22 cellular contexts compared by ENCODE assay signal in genomic region chr6:150296890-150297289, GRCh38.
"Had no signal": no experiment of that assay in that cellular context is flagged by ENCODE, and none has a peak within 500 bp of the region (broad histone marks: within the 10 kb centered on the region; RNA-seq: fewer than 3 reads in every experiment).

No MANE protein-coding gene starts in this region.

- H3K27ac Mint-ChIP-seq: activated CD8-positive, alpha-beta T cell treated with anti-CD3 and anti-CD28 coated beads, Interleukin-2, amount 10 ng/mL, durations not matched to agents 7 days and 5 days; activated naive CD4-positive, alpha-beta T cell treated with anti-CD3 and anti-CD28 coated beads, Interleukin-2, amount 50 U/mL, for 24 hours; activated T-cell treated with anti-CD3 and anti-CD28 coated beads, Interleukin-2, amount 50 U/mL, for 24 hours; activated T-helper 1 cell treated with anti-CD3 and anti-CD28 coated beads, Interleukin-12 subunit alpha, Interleukin-12 subunit beta, Interleukin-2, Interleukin-4 antibody, amounts not matched to agents 30 ng/mL and 10 ng/mL and 1 ng/mL, durations not matched to agents 14 hours and 24 hours and 36 hours had no signal

- H3K27ac ChIP-seq: SJCRH30 had no signal

- ATAC-seq: activated CD4-positive, CD25-positive, alpha-beta regulatory T cell treated with anti-CD3 and anti-CD28 coated beads, Interleukin-2, amount 50 U/mL, for 24 hours; activated CD8-positive, alpha-beta T cell treated with anti-CD3 and anti-CD28 coated beads, Interleukin-2, amount 10 ng/mL, durations not matched to agents 7 days and 5 days had no signal

- H3K4me3 Mint-ChIP-seq: activated CD8-positive, alpha-beta T cell treated with anti-CD3 and anti-CD28 coated beads, Interleukin-2, amount 10 ng/mL, durations not matched to agents 7 days and 5 days; activated naive CD4-positive, alpha-beta T cell treated with anti-CD3 and anti-CD28 coated beads, Interleukin-2, amount 50 U/mL, for 24 hours; activated T-cell treated with anti-CD3 and anti-CD28 coated beads, Interleukin-2, amount 50 U/mL, for 24 hours; activated T-helper 1 cell treated with anti-CD3 and anti-CD28 coated beads, Interleukin-12 subunit alpha, Interleukin-12 subunit beta, Interleukin-2, Interleukin-4 antibody, amounts not matched to agents 30 ng/mL and 10 ng/mL and 1 ng/mL, durations not matched to agents 14 hours and 24 hours and 36 hours had no signal

- H3K36me3 Mint-ChIP-seq: activated naive CD4-positive, alpha-beta T cell treated with anti-CD3 and anti-CD28 coated beads, Interleukin-2, amount 50 U/mL, for 24 hours had no signal

- H3K27me3 ChIP-seq: SJCRH30 had no signal

- H3K9ac ChIP-seq: SK-N-SH had no signal

- H3K4me1 Mint-ChIP-seq: activated naive CD4-positive, alpha-beta T cell treated with anti-CD3 and anti-CD28 coated beads, Interleukin-2, amount 50 U/mL, for 24 hours had no signal

- H3K4me3 ChIP-seq: SJCRH30 had no signal

- H3K36me3 ChIP-seq: SJCRH30 had no signal

- H3K9me3 ChIP-seq: SK-N-SH had no signal

- H3K4me2 ChIP-seq: SK-N-SH had no signal

- DNase-seq: activated CD4-positive, alpha-beta T cell treated with anti-CD3 and anti-CD28 coated beads for 4 hours; activated CD8-positive, alpha-beta T cell treated with anti-CD3 and anti-CD28 coated beads, Interleukin-2, amount 10 ng/mL, durations not matched to agents 7 days and 5 days; activated effector memory CD4-positive, alpha-beta T cell treated with Interleukin-2 at 50 U/mL for 16 hours; activated naive CD4-positive, alpha-beta T cell; activated T-cell treated with anti-CD3 and anti-CD28 coated beads, Interleukin-2, amount 50 U/mL, for 24 hours; amygdala; caudate nucleus; KG1; NCI-H1092 treated with DMSO at 0.1 percent for 48 hours; NCI-H1417 treated with DMSO at 0.1 percent for 48 hours; NCI-H1694; NCI-H2029 treated with DMSO at 0.1 percent for 48 hours; NCI-H510A; NCI-H526 treated with DMSO at 0.1 percent for 48 hours; NCI-H82; Right ventricle myocardium superior; SJCRH30; SK-N-SH; T-helper 1 cell had no signal
